In the genomic region with DNA sequence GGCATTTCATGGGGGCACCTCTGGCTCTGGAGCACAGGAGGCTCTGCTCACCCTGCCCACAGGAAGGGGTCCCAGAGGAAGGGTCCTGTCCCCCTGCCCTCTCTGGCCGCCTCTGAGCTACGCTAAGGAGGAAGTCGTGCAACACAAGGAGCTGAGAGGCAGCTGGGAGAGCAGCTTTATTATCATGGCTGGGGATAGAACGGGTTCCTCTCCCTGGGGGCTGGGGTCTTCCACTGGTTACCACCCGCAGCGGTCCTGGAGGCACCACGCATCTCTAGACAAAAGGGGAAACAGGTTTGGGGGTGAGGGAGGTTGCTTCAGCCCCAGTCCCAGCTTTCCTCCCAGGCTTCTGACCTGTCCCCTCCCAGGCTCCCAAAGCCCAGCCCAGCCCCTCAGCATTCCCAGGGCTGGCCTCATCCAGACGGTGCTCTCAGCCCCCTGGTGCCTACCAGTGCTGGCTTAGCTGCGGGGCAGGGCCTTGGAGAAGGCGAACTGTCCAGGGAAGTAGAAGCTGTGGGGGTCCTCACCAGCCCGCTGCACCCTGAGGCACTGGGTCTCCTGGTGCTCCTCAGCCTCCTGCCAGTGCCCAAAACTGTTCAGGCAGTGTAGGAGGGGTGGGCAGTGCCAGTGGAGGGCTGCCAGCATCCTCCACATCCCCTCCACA, we compare ENCODE assay signal across 1 cellular context.
TF ChIP-seq lines count a peak whose summit lies in the region.

No MANE protein-coding gene starts in this region.

TF ChIP-seq in HepG2, 621 proteins besides CTCF, POLR2A, EP300 and RAD21:
- TF ChIP-seq PHF20 (CRISPR knock-in tag; IDR thresholded peaks at IDR 0.05) (no peak), RBM39 (IDR thresholded peaks at IDR 0.05; ENCODE audit: low read depth, low read length, poor library complexity, severe bottlenecking) (no peak), NFE2 (CRISPR knock-in tag; IDR thresholded peaks at IDR 0.05) (no peak), ZBTB21 (CRISPR knock-in tag; IDR thresholded peaks at IDR 0.05) (no peak), SIN3B (IDR thresholded peaks at IDR 0.05; ENCODE audit: low read length) (no peak), ZFP41 (CRISPR knock-in tag; IDR thresholded peaks at IDR 0.05; ENCODE audit: borderline replicate concordance) (no peak), SP1 (IDR thresholded peaks at IDR 0.05) (no peak), SP1 (CRISPR knock-in tag; IDR thresholded peaks at IDR 0.05) (no peak), ZNF10 (CRISPR knock-in tag; IDR thresholded peaks at IDR 0.05; ENCODE audit: borderline replicate concordance, low read depth) (no peak), ZNF510 (CRISPR knock-in tag; IDR thresholded peaks at IDR 0.05; ENCODE audit: low read depth) (no peak), BRD4 (CRISPR knock-in tag; IDR thresholded peaks at IDR 0.05) (no peak), ZNF652 (CRISPR knock-in tag; IDR thresholded peaks at IDR 0.05; ENCODE audit: borderline replicate concordance, low read depth) (no peak), POLR2AphosphoS5 (IDR thresholded peaks at IDR 0.05; ENCODE audit: low read depth, low read length) (0 out of 2 replicates have a peak, but pooled peaks have one; percentile 5), SOX6 (IDR thresholded peaks at IDR 0.05) (no peak), SOX6 (CRISPR knock-in tag; IDR thresholded peaks at IDR 0.05) (no peak), ZSCAN25 (CRISPR knock-in tag; IDR thresholded peaks at IDR 0.05) (no peak), AGO2 (optimal IDR thresholded peaks at IDR 0.05; ENCODE audit: low read depth, low read length) (peak; percentile 94), RBM22 (optimal IDR thresholded peaks at IDR 0.05; ENCODE audit: low read length) (peak; percentile 0)
- TF ChIP-seq, protein P1, sequence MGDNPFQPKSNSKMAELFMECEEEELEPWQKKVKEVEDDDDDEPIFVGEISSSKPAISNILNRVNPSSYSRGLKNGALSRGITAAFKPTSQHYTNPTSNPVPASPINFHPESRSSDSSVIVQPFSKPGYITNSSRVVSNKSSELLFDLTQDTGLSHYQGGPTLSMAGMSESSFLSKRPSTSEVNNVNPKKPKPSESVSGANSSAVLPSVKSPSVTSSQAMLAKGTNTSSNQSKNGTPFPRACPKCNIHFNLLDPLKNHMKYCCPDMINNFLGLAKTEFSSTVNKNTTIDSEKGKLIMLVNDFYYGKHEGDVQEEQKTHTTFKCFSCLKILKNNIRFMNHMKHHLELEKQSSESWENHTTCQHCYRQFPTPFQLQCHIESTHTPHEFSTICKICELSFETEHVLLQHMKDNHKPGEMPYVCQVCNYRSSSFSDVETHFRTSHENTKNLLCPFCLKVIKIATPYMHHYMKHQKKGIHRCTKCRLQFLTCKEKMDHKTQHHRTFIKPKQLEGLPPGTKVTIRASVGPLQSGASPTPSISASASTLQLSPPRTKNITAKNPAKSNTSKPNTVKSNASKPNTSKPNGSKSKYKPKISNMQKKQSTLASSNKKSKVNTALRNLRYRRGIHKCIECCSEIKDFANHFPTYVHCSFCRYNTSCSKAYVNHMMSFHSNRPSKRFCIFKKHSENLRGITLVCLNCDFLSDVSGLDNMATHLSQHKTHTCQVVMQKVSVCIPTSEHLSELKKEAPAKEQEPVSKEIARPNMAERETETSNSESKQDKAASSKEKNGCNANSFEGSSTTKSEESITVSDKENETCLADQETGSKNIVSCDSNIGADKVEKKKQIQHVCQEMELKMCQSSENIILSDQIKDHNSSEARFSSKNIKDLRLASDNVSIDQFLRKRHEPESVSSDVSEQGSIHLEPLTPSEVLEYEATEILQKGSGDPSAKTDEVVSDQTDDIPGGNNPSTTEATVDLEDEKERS (CRISPR knock-in tag; IDR thresholded peaks at IDR 0.05), result no peak
- TF ChIP-seq, protein P2, sequence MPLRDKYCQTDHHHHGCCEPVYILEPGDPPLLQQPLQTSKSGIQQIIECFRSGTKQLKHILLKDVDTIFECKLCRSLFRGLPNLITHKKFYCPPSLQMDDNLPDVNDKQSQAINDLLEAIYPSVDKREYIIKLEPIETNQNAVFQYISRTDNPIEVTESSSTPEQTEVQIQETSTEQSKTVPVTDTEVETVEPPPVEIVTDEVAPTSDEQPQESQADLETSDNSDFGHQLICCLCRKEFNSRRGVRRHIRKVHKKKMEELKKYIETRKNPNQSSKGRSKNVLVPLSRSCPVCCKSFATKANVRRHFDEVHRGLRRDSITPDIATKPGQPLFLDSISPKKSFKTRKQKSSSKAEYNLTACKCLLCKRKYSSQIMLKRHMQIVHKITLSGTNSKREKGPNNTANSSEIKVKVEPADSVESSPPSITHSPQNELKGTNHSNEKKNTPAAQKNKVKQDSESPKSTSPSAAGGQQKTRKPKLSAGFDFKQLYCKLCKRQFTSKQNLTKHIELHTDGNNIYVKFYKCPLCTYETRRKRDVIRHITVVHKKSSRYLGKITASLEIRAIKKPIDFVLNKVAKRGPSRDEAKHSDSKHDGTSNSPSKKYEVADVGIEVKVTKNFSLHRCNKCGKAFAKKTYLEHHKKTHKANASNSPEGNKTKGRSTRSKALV (CRISPR knock-in tag; IDR thresholded peaks at IDR 0.05), result no peak
- TF ChIP-seq, protein P3, sequence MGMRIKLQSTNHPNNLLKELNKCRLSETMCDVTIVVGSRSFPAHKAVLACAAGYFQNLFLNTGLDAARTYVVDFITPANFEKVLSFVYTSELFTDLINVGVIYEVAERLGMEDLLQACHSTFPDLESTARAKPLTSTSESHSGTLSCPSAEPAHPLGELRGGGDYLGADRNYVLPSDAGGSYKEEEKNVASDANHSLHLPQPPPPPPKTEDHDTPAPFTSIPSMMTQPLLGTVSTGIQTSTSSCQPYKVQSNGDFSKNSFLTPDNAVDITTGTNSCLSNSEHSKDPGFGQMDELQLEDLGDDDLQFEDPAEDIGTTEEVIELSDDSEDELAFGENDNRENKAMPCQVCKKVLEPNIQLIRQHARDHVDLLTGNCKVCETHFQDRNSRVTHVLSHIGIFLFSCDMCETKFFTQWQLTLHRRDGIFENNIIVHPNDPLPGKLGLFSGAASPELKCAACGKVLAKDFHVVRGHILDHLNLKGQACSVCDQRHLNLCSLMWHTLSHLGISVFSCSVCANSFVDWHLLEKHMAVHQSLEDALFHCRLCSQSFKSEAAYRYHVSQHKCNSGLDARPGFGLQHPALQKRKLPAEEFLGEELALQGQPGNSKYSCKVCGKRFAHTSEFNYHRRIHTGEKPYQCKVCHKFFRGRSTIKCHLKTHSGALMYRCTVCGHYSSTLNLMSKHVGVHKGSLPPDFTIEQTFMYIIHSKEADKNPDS (CRISPR knock-in tag; IDR thresholded peaks at IDR 0.05), result no peak
TF ChIP-seq in HepG2: peak in this region for 3.
